ENCODE assay signal across 22 cellular contexts in the genomic region with DNA sequence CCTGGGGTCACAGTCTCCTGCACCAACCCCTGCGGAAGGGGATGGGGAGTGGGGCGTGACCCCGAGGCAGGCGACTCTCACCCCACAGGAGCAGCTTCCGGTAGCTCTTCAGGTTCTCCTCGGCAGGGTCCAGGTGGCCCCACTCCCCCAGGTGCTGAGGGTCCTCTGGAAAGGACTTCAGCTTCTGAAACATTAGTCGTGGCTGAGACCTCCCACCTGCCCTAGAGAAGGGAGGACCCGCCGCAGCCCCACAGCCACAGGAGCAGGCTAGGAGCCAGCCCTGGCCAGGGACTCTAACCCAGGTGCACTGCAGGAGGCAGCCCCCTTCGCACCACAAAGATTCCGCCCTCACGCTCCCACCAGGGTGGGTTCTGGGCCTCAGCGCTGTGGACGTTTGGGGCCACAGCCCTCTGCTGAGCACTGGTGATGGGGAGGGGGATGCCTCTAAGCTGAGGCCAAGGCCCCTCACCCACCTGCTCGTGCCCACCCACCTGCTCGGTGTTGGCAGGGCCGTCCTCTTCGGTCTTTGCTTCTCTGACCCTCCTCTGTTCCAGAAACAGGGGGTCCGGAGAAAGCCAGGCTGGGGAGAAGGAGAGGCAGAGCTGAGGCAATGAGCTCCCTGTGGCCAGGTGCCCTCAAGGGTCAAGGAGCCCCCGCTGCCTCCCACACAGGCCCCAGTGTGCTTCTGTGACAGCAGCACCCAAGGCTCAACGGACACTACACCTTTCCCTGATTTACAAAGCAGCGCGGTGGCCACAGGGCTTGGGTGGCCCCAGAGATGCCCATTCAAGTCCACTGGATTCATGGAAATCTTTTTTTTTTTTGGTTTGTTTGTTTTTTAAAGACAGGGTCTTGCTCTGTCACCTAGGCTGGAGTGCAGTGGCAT. TPM values are rescaled to one million over a fixed set of nuclear protein-coding genes. Genes with fewer than 3 reads are reported as not detected.
DNase-seq lines count a peak whose midpoint lies in the region; ATAC-seq and TF ChIP-seq lines count a peak whose summit lies in the region.
"Had no signal": no experiment of that assay in that cellular context is flagged by ENCODE, and none has a peak within 500 bp of the region (broad histone marks: within the 10 kb centered on the region; RNA-seq: fewer than 3 reads in every experiment).

No MANE protein-coding gene starts in this region.

- H4K91ac ChIP-seq in neuronal stem cell (ENCODE audit: low read depth, low read length, poor library complexity), result no peak overlapping the region

- H3K4me2 ChIP-seq in neuronal stem cell (ENCODE audit: insufficient read depth, low read length, poor library complexity, severe bottlenecking), result no peak overlapping the region
- H3K4me2 ChIP-seq: BLaER1 treated with 17β-estradiol and CSF1 and Interleukin-3, amounts not matched to agents 10 nM and 100 nM; GM23338 had no signal

- no peaks in the 10 kb centered on the region for H3K4me1 ChIP-seq in liver (ENCODE audit: control insufficient read depth in 4 of 4, insufficient read depth in 4 of 4, low read length in 3 of 4)
- no peaks in the 10 kb centered on the region for H3K4me1 ChIP-seq in right lobe of liver
- H3K4me1 ChIP-seq in neuronal stem cell (ENCODE audit: control insufficient read depth in 2 of 2, insufficient read depth in 1 of 2, low read depth in 1 of 2, low read length in 2 of 2), result no peaks in the 10 kb centered on the region
- no peaks in the 10 kb centered on the region for H3K4me1 ChIP-seq in upper lobe of right lung
- H3K4me1 ChIP-seq in stomach, result no peaks in the 10 kb centered on the region
- H3K4me1 ChIP-seq: BE2C; BLaER1 treated with 17β-estradiol and CSF1 and Interleukin-3, amounts not matched to agents 10 nM and 100 nM had no signal

- no peak for TF ChIP-seq RAD21 in liver (IDR thresholded peaks at IDR 0.05)

- peak overlapping the region in 2 of 3 donors; percentile 11 to 55 for H3K4me3 ChIP-seq in liver (ENCODE audit: low read depth in 1 of 3, low read length in 3 of 3)
- no peak overlapping the region for H3K4me3 ChIP-seq in right lobe of liver
- H3K4me3 ChIP-seq in neuronal stem cell (ENCODE audit: low read length in 2 of 2), result no peak overlapping the region
- no peak overlapping the region for H3K4me3 ChIP-seq in upper lobe of right lung
- H3K4me3 ChIP-seq in stomach, result no peak overlapping the region
- H3K4me3 ChIP-seq: GM23338 had no signal

- WGBS in liver, result 96% methylated on average over 23 of the region's 23 CpGs
- WGBS in right lobe of liver (ENCODE audit: insufficient coverage, low coverage, low lambda C conversion rate, missing lambda C conversion rate), result no CpG with 5 or more reads among the region's 23 CpGs
- WGBS in neuronal stem cell (ENCODE audit: extremely low coverage in 2 of 2, insufficient read length in 2 of 2, insufficient replicate concordance in 1 of 2), 2 donors, result no CpG with 5 or more reads among the region's 23 CpGs
- 88 to 97% (median 95%) methylated on average over 16 to 23 of the region's 23 CpGs for WGBS in stomach, 5 donors

- H3K23ac ChIP-seq in neuronal stem cell (ENCODE audit: low read depth, low read length, poor library complexity), result no peak overlapping the region

- no peak overlapping the region for H2AFZ ChIP-seq in neuronal stem cell (ENCODE audit: low read length)
- H2AFZ ChIP-seq: GM23338 had no signal

- ATAC-seq in right lobe of liver (no peak), esophagus mucosa (peak; percentile 26), upper lobe of right lung (no peak)
- ATAC-seq: GM23338 had no signal

- no peak overlapping the region for H2BK5ac ChIP-seq in neuronal stem cell (ENCODE audit: low read length)

- H3K18ac ChIP-seq in neuronal stem cell (ENCODE audit: low read length), result no peak overlapping the region

- no peak overlapping the region for H2BK120ac ChIP-seq in neuronal stem cell (ENCODE audit: low read depth, low read length)

- no peak overlapping the region for H3K14ac ChIP-seq in neuronal stem cell (ENCODE audit: low read length)

- TF ChIP-seq CTCF in liver (IDR thresholded peaks at IDR 0.05; ENCODE audit: low read depth, low read length, missing input control) (no peak), right lobe of liver (IDR thresholded peaks at IDR 0.05) (no peak), upper lobe of right lung (IDR thresholded peaks at IDR 0.05) (no peak), stomach (IDR thresholded peaks at IDR 0.05) (no peak)

- DNase-seq in right lobe of liver (no peak), neuronal stem cell (ENCODE audit: low spot score) (no peak), upper lobe of right lung (peak; percentile 54), stomach (no peak), kidney tubule cell (ENCODE audit: low spot score) (no peak)
- no peak for DNase-seq in stimulated activated naive CD4-positive, alpha-beta T cell (lab: John Stamatoyannopoulos, UW)
- DNase-seq: AML-193; BE2C; CD4-positive, alpha-beta T cell; CD8-positive, alpha-beta memory T cell; DMS 273 treated with DMSO at 0.1 percent for 48 hours; DMS79 treated with DMSO at 0.1 percent for 48 hours; GF-D8; HCEC 1CT had no signal

- H3K36me3 ChIP-seq in liver (ENCODE audit: control insufficient read depth in 4 of 4, insufficient read depth in 3 of 4, low read depth in 1 of 4, low read length in 3 of 4) (peaks cover 0 to 13% (median 0%) of the 10 kb centered on the region in 4 donors), right lobe of liver (peaks cover 0 to 3% (median 0%) of the 10 kb centered on the region in 4 donors), neuronal stem cell (replicated peaks in 1 of 2; ENCODE audit: control insufficient read depth in 2 of 2, insufficient read depth in 2 of 2, low read length in 2 of 2) (peaks cover 57 to 83% of the 10 kb centered on the region in 2 donors), upper lobe of right lung (peaks cover 16% of the 10 kb centered on the region), stomach (peaks cover 28 to 93% (median 62%) of the 10 kb centered on the region in 4 donors)
- H3K36me3 ChIP-seq: BE2C had no signal

- intact Hi-C loops in right lobe of liver (cut with DNase I), result no loop called here
- intact Hi-C loops in upper lobe of right lung (cut with DNase I), result no loop called here
- intact Hi-C loops in stomach (cut with DNase I; ENCODE audit: low total_unique reads), result no loop called here

- TF ChIP-seq POLR2A in right lobe of liver (IDR thresholded peaks at IDR 0.05), result no peak
- no peak for TF ChIP-seq POLR2A in stomach (IDR thresholded peaks at IDR 0.05)

- H3K27me3 ChIP-seq in liver (ENCODE audit: control insufficient read depth in 4 of 4, insufficient read depth in 4 of 4, low read length in 3 of 4), result no peaks in the 10 kb centered on the region
- H3K27me3 ChIP-seq in right lobe of liver, result no peaks in the 10 kb centered on the region
- no peaks in the 10 kb centered on the region for H3K27me3 ChIP-seq in neuronal stem cell (ENCODE audit: control insufficient read depth in 3 of 3, insufficient read depth in 3 of 3, low read depth in 1 of 3, low read length in 3 of 3)
- no peaks in the 10 kb centered on the region for H3K27me3 ChIP-seq in upper lobe of right lung
- H3K27me3 ChIP-seq in stomach, result no peaks in the 10 kb centered on the region
- H3K27me3 ChIP-seq: BE2C; BLaER1 treated with 17β-estradiol and CSF1 and Interleukin-3, amounts not matched to agents 10 nM and 100 nM had no signal

- no peak overlapping the region for H4K8ac ChIP-seq in neuronal stem cell (ENCODE audit: low read depth, low read length)

- H3K9ac ChIP-seq in liver (ENCODE audit: low read depth in 1 of 2, low read length in 2 of 2) (no peak overlapping the region), neuronal stem cell (ENCODE audit: low read depth, low read length, poor library complexity) (peak overlapping the region; percentile 21)
- H3K9ac ChIP-seq: BLaER1 treated with 17β-estradiol and CSF1 and Interleukin-3, amounts not matched to agents 10 nM and 100 nM had no signal

- H2BK15ac ChIP-seq in neuronal stem cell (ENCODE audit: low read length), result no peak overlapping the region

- H3K79me1 ChIP-seq in neuronal stem cell (ENCODE audit: low read depth, low read length), result peaks cover 6% of the 10 kb centered on the region

- H3K4ac ChIP-seq in neuronal stem cell (ENCODE audit: low read length), result peak overlapping the region; percentile 17

- H3K9me3 ChIP-seq in liver (ENCODE audit: control insufficient read depth in 4 of 4, low read length in 3 of 4) (peaks cover 21 to 60% (median 54%) of the 10 kb centered on the region in 4 donors), right lobe of liver (peaks cover 0 to 3% (median 0%) of the 10 kb centered on the region in 4 donors), neuronal stem cell (replicated peaks in 1 of 2; ENCODE audit: control insufficient read depth in 2 of 2, insufficient read depth in 1 of 2, low read depth in 1 of 2, low read length in 2 of 2) (peaks cover 32 to 91% of the 10 kb centered on the region in 2 donors), upper lobe of right lung (peaks cover 34% of the 10 kb centered on the region), stomach (peaks cover 36 to 97% (median 92%) of the 10 kb centered on the region in 4 donors)

- H3K27ac ChIP-seq in liver (ENCODE audit: low read depth in 1 of 2, low read length in 2 of 2) (no peak overlapping the region), right lobe of liver (no peak overlapping the region), neuronal stem cell (replicated peaks; ENCODE audit: low read length) (no peak overlapping the region), upper lobe of right lung (no peak overlapping the region), stomach (no peak overlapping the region)
- H3K27ac ChIP-seq: 22Rv1; BLaER1 treated with 17β-estradiol and CSF1 and Interleukin-3, amounts not matched to agents 10 nM and 100 nM had no signal

- H2AK5ac ChIP-seq in neuronal stem cell (ENCODE audit: low read depth, low read length), result peak overlapping the region; percentile 46

- no peak overlapping the region for H2BK12ac ChIP-seq in neuronal stem cell (ENCODE audit: low read length)

- TF ChIP-seq EP300 in stomach (IDR thresholded peaks at IDR 0.05), result no peak

RNA-seq across cellular contexts. Expression of a gene that starts 11.0 kb away (rescaled TPM):
- total RNA-seq in liver (10 to 100 TPM; 13.1 to 21.7 TPM), right lobe of liver (10 to 100 TPM in 4 of 6 experiments, 1 to 10 TPM in 2; 6.3 to 17.1 (median 10.7) TPM), esophagus mucosa (9.4 TPM), upper lobe of right lung (47.3 TPM), stomach (100 to 1,000 TPM in 1 of 5 donors, 10 to 100 TPM in 4; 27.0 to 327 (median 60.6) TPM)
- polyA plus RNA-seq in liver (10 to 100 TPM in 1 of 2 donors, 1 to 10 TPM in 1; 2.1 to 10.3 TPM), stomach (10 to 100 TPM; 15.5 to 50.3 (median 35.4) TPM)
- polyA plus RNA-seq in neuronal stem cell (2013, experiment 1 of 2), result 86.6 TPM
- polyA plus RNA-seq in neuronal stem cell (2013, experiment 2 of 2), result 88.6 TPM

RNA-seq across cellular contexts. Expression of a gene that starts 28.0 kb away (rescaled TPM):
- 1 to 10 TPM in 1 of 2 donors, under 1 TPM in 1; 0.42 to 1.5 TPM for total RNA-seq in liver
- polyA plus RNA-seq in liver, result under 1 TPM; 0.31 to 0.42 TPM
- total RNA-seq in right lobe of liver, result under 1 TPM; 0.12 to 0.71 (median 0.32) TPM
- 0.68 TPM for total RNA-seq in esophagus mucosa
- 4.0 TPM for polyA plus RNA-seq in neuronal stem cell (2013, experiment 1 of 2)
- 4.1 TPM for polyA plus RNA-seq in neuronal stem cell (2013, experiment 2 of 2)
- total RNA-seq in upper lobe of right lung, result 4.1 TPM
- 10 to 100 TPM in 1 of 5 donors, 1 to 10 TPM in 3, not detected in 1; 3.5 to 16.3 (median 7.6) TPM for total RNA-seq in stomach
- 1 to 10 TPM; 1.6 to 4.9 (median 2.7) TPM for polyA plus RNA-seq in stomach
- total RNA-seq: G401 had no signal

RNA-seq across cellular contexts. Expression of a gene that starts 53.2 kb away (rescaled TPM):
- total RNA-seq in liver, result not detected
- under 1 TPM in 1 of 2 donors, not detected in 1; 0.13 TPM for polyA plus RNA-seq in liver
- total RNA-seq in right lobe of liver, result not detected
- not detected for total RNA-seq in esophagus mucosa
- polyA plus RNA-seq in neuronal stem cell (2013, experiment 1 of 2), result 13.3 TPM
- 13.9 TPM for polyA plus RNA-seq in neuronal stem cell (2013, experiment 2 of 2)
- total RNA-seq in upper lobe of right lung, result not detected
- under 1 TPM in 1 of 5 donors, not detected in 4; 0.92 TPM for total RNA-seq in stomach
- polyA plus RNA-seq in stomach, result under 1 TPM in 2 of 3 donors, not detected in 1; 0.20 to 0.44 TPM
- total RNA-seq: CD4-positive, alpha-beta T cell; CD8-positive, alpha-beta memory T cell; Daoy; G401 had no signal
- polyA plus RNA-seq: CD14-positive monocyte; CD8-positive, alpha-beta memory T cell had no signal

Comparison
In these comparisons a context has a peak if more than half of its experiments do, and no peak if none do; other contexts are left out.
1. H3K4me3 ChIP-seq: peak in liver (2 of 3); none in right lobe of liver (0 of 3), neuronal stem cell (0 of 2), upper lobe of right lung (single experiment) and stomach (0 of 4).